In the genomic region with DNA sequence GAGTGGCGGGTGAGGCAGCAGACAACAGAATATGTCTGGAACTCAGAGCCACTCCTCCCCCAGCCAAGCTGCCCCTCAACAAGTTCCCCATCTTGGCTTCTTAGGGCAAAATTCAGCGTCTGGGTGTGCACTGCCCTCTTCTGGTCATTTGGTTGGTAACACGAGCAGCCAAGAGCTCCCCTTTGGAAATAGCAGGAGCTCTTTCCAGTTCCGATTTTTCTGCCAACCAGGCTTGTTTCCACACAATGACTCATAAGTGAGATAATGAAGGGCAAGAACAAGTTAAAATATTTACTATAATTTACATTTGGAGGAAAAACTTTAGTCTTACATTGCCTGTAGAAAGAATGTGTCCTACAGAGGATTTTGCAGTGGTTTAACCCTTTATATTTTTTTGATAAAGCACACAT, we compare ENCODE assay signal across 9 cellular contexts.
DNase-seq lines count a peak whose midpoint lies in the region; ATAC-seq and TF ChIP-seq lines count a peak whose summit lies in the region.
"Had no signal": no experiment of that assay in that cellular context is flagged by ENCODE, and none has a peak within 500 bp of the region (broad histone marks: within the 10 kb centered on the region; RNA-seq: fewer than 3 reads in every experiment).

No MANE protein-coding gene starts in this region.

- H3K36me3 Mint-ChIP-seq in GM23338 (ENCODE audit: low read depth) (no peaks in the 10 kb centered on the region), T-helper 17 cell (ENCODE audit: low read depth) (no peaks in the 10 kb centered on the region)
- H3K36me3 Mint-ChIP-seq in effector memory CD8-positive, alpha-beta T cell (ENCODE audit: insufficient read depth) = peaks cover 2% of the 10 kb centered on the region

- H3K4me1 Mint-ChIP-seq in GM23338 = peaks cover 8% of the 10 kb centered on the region
- no peaks in the 10 kb centered on the region for H3K4me1 Mint-ChIP-seq in T-helper 17 cell
- H3K4me1 Mint-ChIP-seq in effector memory CD8-positive, alpha-beta T cell (ENCODE audit: low read depth in 2 of 2) = no peaks in the 10 kb centered on the region

- 2 to 6% (median 5%) methylated on average over 4 of the region's 4 CpGs for WGBS in stomach, 5 donors

- peak overlapping the region; percentile 57; the same call in 1 of the 2 replicates for H2AFZ ChIP-seq in GM23338

- H3K4me2 ChIP-seq in GM23338 = no peak overlapping the region

- H3K36me3 ChIP-seq in GM23338 (ENCODE audit: insufficient read depth) (no peaks in the 10 kb centered on the region), stomach (no peaks in the 10 kb centered on the region)

- H3K9me3 ChIP-seq in T-helper 17 cell (ENCODE audit: control insufficient read depth, low read length, poor library complexity, severe bottlenecking) = no peaks in the 10 kb centered on the region
- H3K9me3 ChIP-seq in stomach = no peaks in the 10 kb centered on the region

- no peaks in the 10 kb centered on the region for H3K79me2 ChIP-seq in GM23338 (replicated peaks; ENCODE audit: insufficient read depth)

- H3K27ac Mint-ChIP-seq in GM23338 (peak overlapping the region; percentile 72; the same call in 1 of the 2 replicates), T-helper 17 cell (no peak overlapping the region)
- no peak overlapping the region for H3K27ac Mint-ChIP-seq in effector memory CD8-positive, alpha-beta T cell
- H3K27ac Mint-ChIP-seq: stimulated activated naive CD8-positive, alpha-beta T cell treated with anti-CD3 and anti-CD28 coated beads, Interleukin-15, Interleukin-2, amounts not matched to agents 100 ng/mL and 50 ng/mL, for 24 hours had no signal

- peak; percentile 82 to 96 for TF ChIP-seq CTCF in GM23338 (conservative IDR thresholded peaks at IDR 0.05; ENCODE audit: low read depth in 2 of 2)
- peak in 5 of 7 experiments; percentile 44 to 79 (median 64) for TF ChIP-seq CTCF in stomach (IDR thresholded peaks at IDR 0.05)

- no peaks in the 10 kb centered on the region for H3F3A ChIP-seq in GM23338 (replicated peaks; ENCODE audit: low read depth)

- H3K4me1 ChIP-seq in GM23338 (ENCODE audit: insufficient read depth) = peaks cover 7% of the 10 kb centered on the region
- peaks cover 4 to 21% (median 13%) of the 10 kb centered on the region in 4 donors for H3K4me1 ChIP-seq in stomach

- no peak for TF ChIP-seq POLR2A in stomach (IDR thresholded peaks at IDR 0.05)

- no peak for TF ChIP-seq EP300 in stomach (IDR thresholded peaks at IDR 0.05)

- intact Hi-C loops in stomach (cut with DNase I; ENCODE audit: low total_unique reads) = loop anchor here (5.0 to 10.0 kb wide), 2 partner anchors 140 to 318 kb away; no protein-coding TSS in a partner anchor

- DNase-seq in DMS 273 (lab: John Stamatoyannopoulos, UW; ENCODE audit: unreplicated experiment) = peak; percentile 94
- DNase-seq in GM23338 (ENCODE audit: low spot score) = peak; percentile 90
- DNase-seq in NCI-H146 (lab: John Stamatoyannopoulos, UW) = peak; percentile 32
- DNase-seq in T-helper 17 cell = no peak
- DNase-seq in effector memory CD8-positive, alpha-beta T cell = no peak
- DNase-seq in lung microvascular endothelial cell (ENCODE audit: low read depth in 2 of 2) = peak; percentile 85 to 87
- DNase-seq in stomach = peak; percentile 67

- no peaks in the 10 kb centered on the region for H3K27me3 ChIP-seq in GM23338 (ENCODE audit: insufficient read depth)
- H3K27me3 ChIP-seq in stomach = no peaks in the 10 kb centered on the region

- H3K9me3 Mint-ChIP-seq in GM23338 = no peaks in the 10 kb centered on the region
- H3K9me3 Mint-ChIP-seq in effector memory CD8-positive, alpha-beta T cell = no peaks in the 10 kb centered on the region
- H3K9me3 Mint-ChIP-seq: stimulated activated naive CD8-positive, alpha-beta T cell treated with anti-CD3 and anti-CD28 coated beads, Interleukin-15, Interleukin-2, amounts not matched to agents 100 ng/mL and 50 ng/mL, for 24 hours had no signal

- H3K4me3 ChIP-seq in GM23338 (no peak overlapping the region), stomach (no peak overlapping the region)

- ATAC-seq in GM23338 (peak; percentile 89), T-helper 17 cell (peak; percentile 58), GM18520 (IDR thresholded peaks at IDR 0.05; ENCODE audit: unreplicated experiment) (no peak)
- peak; percentile 37 for ATAC-seq in effector memory CD8-positive, alpha-beta T cell (replicated peaks)

- H3K9me2 ChIP-seq in GM23338 (ENCODE audit: insufficient read depth) = no peaks in the 10 kb centered on the region

- H3K4me3 Mint-ChIP-seq in GM23338 (no peak overlapping the region), T-helper 17 cell (no peak overlapping the region)
- no peak overlapping the region for H3K4me3 Mint-ChIP-seq in effector memory CD8-positive, alpha-beta T cell
- H3K4me3 Mint-ChIP-seq: stimulated activated naive CD8-positive, alpha-beta T cell treated with anti-CD3 and anti-CD28 coated beads, Interleukin-15, Interleukin-2, amounts not matched to agents 100 ng/mL and 50 ng/mL, for 24 hours had no signal

- H3K27ac ChIP-seq in GM23338 (ENCODE audit: low read depth) (no peak overlapping the region), stomach (no peak overlapping the region)

- H3K27me3 Mint-ChIP-seq in GM23338 (ENCODE audit: insufficient read depth, low read depth, poor library complexity) (no peaks in the 10 kb centered on the region), T-helper 17 cell (peaks cover 31% of the 10 kb centered on the region)
- H3K27me3 Mint-ChIP-seq in effector memory CD8-positive, alpha-beta T cell = peaks cover 24 to 53% of the 10 kb centered on the region in 2 donors

- no peaks in the 10 kb centered on the region for H4K20me1 ChIP-seq in GM23338 (replicated peaks; ENCODE audit: insufficient read depth)

TF ChIP-seq in GM23338, 12 proteins besides CTCF, POLR2A, EP300 and RAD21 (continues in another document):
- no peak for TF ChIP-seq NANOG (IDR thresholded peaks at IDR 0.05; ENCODE audit: borderline replicate concordance)
- no peak for TF ChIP-seq ZNF114 (CRISPR knock-in tag; IDR thresholded peaks at IDR 0.05)
- no peak for TF ChIP-seq JUNB (IDR thresholded peaks at IDR 0.05; ENCODE audit: unreplicated experiment)
- no peak for TF ChIP-seq EZH2phosphoT487 (IDR thresholded peaks at IDR 0.05; ENCODE audit: unreplicated experiment)
- no peak for TF ChIP-seq ZNF331 (CRISPR knock-in tag; IDR thresholded peaks at IDR 0.05; ENCODE audit: low read depth)
- no peak for TF ChIP-seq POLR2AphosphoS5 (IDR thresholded peaks at IDR 0.05; ENCODE audit: low read depth)
- no peak for TF ChIP-seq CREB1 (CRISPR knock-in tag; IDR thresholded peaks at IDR 0.05; ENCODE audit: low read depth)
- no peak for TF ChIP-seq STAT1 (IDR thresholded peaks at IDR 0.05; ENCODE audit: unreplicated experiment)
- TF ChIP-seq, protein P1, sequence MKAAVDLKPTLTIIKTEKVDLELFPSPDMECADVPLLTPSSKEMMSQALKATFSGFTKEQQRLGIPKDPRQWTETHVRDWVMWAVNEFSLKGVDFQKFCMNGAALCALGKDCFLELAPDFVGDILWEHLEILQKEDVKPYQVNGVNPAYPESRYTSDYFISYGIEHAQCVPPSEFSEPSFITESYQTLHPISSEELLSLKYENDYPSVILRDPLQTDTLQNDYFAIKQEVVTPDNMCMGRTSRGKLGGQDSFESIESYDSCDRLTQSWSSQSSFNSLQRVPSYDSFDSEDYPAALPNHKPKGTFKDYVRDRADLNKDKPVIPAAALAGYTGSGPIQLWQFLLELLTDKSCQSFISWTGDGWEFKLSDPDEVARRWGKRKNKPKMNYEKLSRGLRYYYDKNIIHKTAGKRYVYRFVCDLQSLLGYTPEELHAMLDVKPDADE (IDR thresholded peaks at IDR 0.05) = no peak
- TF ChIP-seq, protein P2, sequence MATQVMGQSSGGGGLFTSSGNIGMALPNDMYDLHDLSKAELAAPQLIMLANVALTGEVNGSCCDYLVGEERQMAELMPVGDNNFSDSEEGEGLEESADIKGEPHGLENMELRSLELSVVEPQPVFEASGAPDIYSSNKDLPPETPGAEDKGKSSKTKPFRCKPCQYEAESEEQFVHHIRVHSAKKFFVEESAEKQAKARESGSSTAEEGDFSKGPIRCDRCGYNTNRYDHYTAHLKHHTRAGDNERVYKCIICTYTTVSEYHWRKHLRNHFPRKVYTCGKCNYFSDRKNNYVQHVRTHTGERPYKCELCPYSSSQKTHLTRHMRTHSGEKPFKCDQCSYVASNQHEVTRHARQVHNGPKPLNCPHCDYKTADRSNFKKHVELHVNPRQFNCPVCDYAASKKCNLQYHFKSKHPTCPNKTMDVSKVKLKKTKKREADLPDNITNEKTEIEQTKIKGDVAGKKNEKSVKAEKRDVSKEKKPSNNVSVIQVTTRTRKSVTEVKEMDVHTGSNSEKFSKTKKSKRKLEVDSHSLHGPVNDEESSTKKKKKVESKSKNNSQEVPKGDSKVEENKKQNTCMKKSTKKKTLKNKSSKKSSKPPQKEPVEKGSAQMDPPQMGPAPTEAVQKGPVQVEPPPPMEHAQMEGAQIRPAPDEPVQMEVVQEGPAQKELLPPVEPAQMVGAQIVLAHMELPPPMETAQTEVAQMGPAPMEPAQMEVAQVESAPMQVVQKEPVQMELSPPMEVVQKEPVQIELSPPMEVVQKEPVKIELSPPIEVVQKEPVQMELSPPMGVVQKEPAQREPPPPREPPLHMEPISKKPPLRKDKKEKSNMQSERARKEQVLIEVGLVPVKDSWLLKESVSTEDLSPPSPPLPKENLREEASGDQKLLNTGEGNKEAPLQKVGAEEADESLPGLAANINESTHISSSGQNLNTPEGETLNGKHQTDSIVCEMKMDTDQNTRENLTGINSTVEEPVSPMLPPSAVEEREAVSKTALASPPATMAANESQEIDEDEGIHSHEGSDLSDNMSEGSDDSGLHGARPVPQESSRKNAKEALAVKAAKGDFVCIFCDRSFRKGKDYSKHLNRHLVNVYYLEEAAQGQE (IDR thresholded peaks at IDR 0.05; ENCODE audit: unreplicated experiment) = no peak

Comparison
In these comparisons a context has a peak if more than half of its experiments do, and no peak if none do; other contexts are left out.
1. DNase-seq: peak in DMS 273 (single experiment), GM23338 (single experiment), NCI-H146 (single experiment), lung microvascular endothelial cell (2 of 2) and stomach (single experiment); none in T-helper 17 cell (0 of 3) and effector memory CD8-positive, alpha-beta T cell (0 of 3).